19 cellular contexts compared by ENCODE assay signal in genomic region chr5:83404182-83404712, GRCh38.
"Had no signal": no experiment of that assay in that cellular context is flagged by ENCODE, and none has a peak within 500 bp of the region (broad histone marks: within the 10 kb centered on the region; RNA-seq: fewer than 3 reads in every experiment).

No MANE protein-coding gene starts in this region.

- H3K27me3 Mint-ChIP-seq: dendritic cell treated with granulocyte-macrophage colony-stimulating factor and Interleukin-4, amounts not matched to agents 40 ng/mL and 50 ng/mL, for 4 days; stimulated activated naive CD8-positive, alpha-beta T cell treated with anti-CD3 and anti-CD28 coated beads, Interleukin-15, Interleukin-2, amounts not matched to agents 100 ng/mL and 50 ng/mL, for 24 hours had no signal

- H3K27ac Mint-ChIP-seq: activated T-cell treated with anti-CD3 and anti-CD28 coated beads, Interleukin-2, amount 50 U/mL, for 72 hours; dendritic cell treated with granulocyte-macrophage colony-stimulating factor and Interleukin-4, amounts not matched to agents 40 ng/mL and 50 ng/mL, for 4 days; natural killer cell; stimulated activated naive CD8-positive, alpha-beta T cell treated with anti-CD3 and anti-CD28 coated beads, Interleukin-15, Interleukin-2, amounts not matched to agents 100 ng/mL and 50 ng/mL, for 24 hours had no signal

- H3K36me3 Mint-ChIP-seq: natural killer cell had no signal

- ATAC-seq: activated T-cell treated with anti-CD3 and anti-CD28 coated beads, Interleukin-2, amount 50 U/mL, for 72 hours; esophagus mucosa; lower lobe of right lung; natural killer cell had no signal

- H3K4me3 ChIP-seq: ascending aorta, breast epithelium, hepatocyte, lower lobe of right lung, tibial nerve, vagina had no signal

- H3K4me3 Mint-ChIP-seq: activated T-cell treated with anti-CD3 and anti-CD28 coated beads, Interleukin-2, amount 50 U/mL, for 72 hours; dendritic cell treated with granulocyte-macrophage colony-stimulating factor and Interleukin-4, amounts not matched to agents 40 ng/mL and 50 ng/mL, for 4 days; natural killer cell; stimulated activated naive CD8-positive, alpha-beta T cell treated with anti-CD3 and anti-CD28 coated beads, Interleukin-15, Interleukin-2, amounts not matched to agents 100 ng/mL and 50 ng/mL, for 24 hours had no signal

- H3K9me3 Mint-ChIP-seq: activated T-cell treated with anti-CD3 and anti-CD28 coated beads, Interleukin-2, amount 50 U/mL, for 72 hours; natural killer cell; stimulated activated naive CD8-positive, alpha-beta T cell treated with anti-CD3 and anti-CD28 coated beads, Interleukin-15, Interleukin-2, amounts not matched to agents 100 ng/mL and 50 ng/mL, for 24 hours had no signal

- H3K4me1 Mint-ChIP-seq: natural killer cell had no signal

- DNase-seq: activated CD4-positive, alpha-beta T cell treated with anti-CD3 and anti-CD28 coated beads, Interleukin-2, amount 50 U/mL, for 4 hours; activated effector memory CD4-positive, alpha-beta T cell treated with anti-CD3 and anti-CD28 coated beads, Interleukin-2, amount 50 U/mL, for 16 hours; activated naive CD4-positive, alpha-beta T cell treated with anti-CD3 and anti-CD28 coated beads, Interleukin-2, amount 50 U/mL, for 16 hours; activated T-cell treated with anti-CD3 and anti-CD28 coated beads, Interleukin-2, amount 50 U/mL, for 72 hours; effector CD8-positive, alpha-beta T cell; lower lobe of right lung; natural killer cell; nucleus accumbens; posterior cingulate gyrus; stimulated activated CD4-positive, alpha-beta T cell treated with anti-CD3 and anti-CD28 coated beads, Interleukin-15, amount 100 ng/mL, for 24 hours; stimulated activated CD4-positive, alpha-beta T cell treated with anti-CD3 and anti-CD28 coated beads, Interleukin-2, amount 100 ng/mL, for 48 hours had no signal
